8 cellular contexts compared by ENCODE assay signal in genomic region chr18:31722369-31722957, GRCh38. TPM values are rescaled to one million over a fixed set of nuclear protein-coding genes. Genes with fewer than 3 reads are reported as not detected.
DNase-seq lines count a peak whose midpoint lies in the region; ATAC-seq, FAIRE-seq and TF ChIP-seq lines count a peak whose summit lies in the region.

No MANE protein-coding gene starts in this region.

- H3K4me3 ChIP-seq in tibial artery: no peak overlapping the region

- H3K4me1 ChIP-seq in tibial artery: peaks cover 0 to 16% (median 7%) of the 10 kb centered on the region in 4 donors

- no peaks in the 10 kb centered on the region for H3K36me3 Mint-ChIP-seq in activated T-helper 17 cell treated with anti-CD3 and anti-CD28 coated beads, Interleukin-2, amount 50 U/mL, for 72 hours (ENCODE audit: low read depth)
- H3K36me3 Mint-ChIP-seq in osteocyte (ENCODE audit: unreplicated experiment): no peaks in the 10 kb centered on the region

- H3K36me3 ChIP-seq in tibial artery: no peaks in the 10 kb centered on the region

- no peaks in the 10 kb centered on the region for H3K9me3 ChIP-seq in tibial artery

- no peaks in the 10 kb centered on the region for H3K27me3 ChIP-seq in tibial artery

- no peak overlapping the region for H3K27ac ChIP-seq in tibial artery

- peaks cover 7% of the 10 kb centered on the region for H3K9me3 Mint-ChIP-seq in activated T-helper 17 cell treated with anti-CD3 and anti-CD28 coated beads, Interleukin-2, amount 50 U/mL, for 72 hours
- H3K9me3 Mint-ChIP-seq in osteocyte (ENCODE audit: unreplicated experiment): no peaks in the 10 kb centered on the region

- ATAC-seq in GM21825 (IDR thresholded peaks at IDR 0.05; ENCODE audit: unreplicated experiment): peak; percentile 88
- peak; percentile 91 for ATAC-seq in activated T-helper 17 cell treated with anti-CD3 and anti-CD28 coated beads, Interleukin-2, amount 50 U/mL, for 72 hours (replicated peaks)

- H3K4me3 Mint-ChIP-seq in activated T-helper 17 cell treated with anti-CD3 and anti-CD28 coated beads, Interleukin-2, amount 50 U/mL, for 72 hours: no peak overlapping the region
- H3K4me3 Mint-ChIP-seq in osteocyte (ENCODE audit: unreplicated experiment): no peak overlapping the region

- intact Hi-C loops in tibial artery (cut with DNase I; ENCODE audit: low total_unique reads): no loop called here

- no peak overlapping the region for H3K27ac Mint-ChIP-seq in activated T-helper 17 cell treated with anti-CD3 and anti-CD28 coated beads, Interleukin-2, amount 50 U/mL, for 72 hours
- no peak overlapping the region for H3K27ac Mint-ChIP-seq in osteocyte (ENCODE audit: unreplicated experiment)

- H3K27me3 Mint-ChIP-seq in activated T-helper 17 cell treated with anti-CD3 and anti-CD28 coated beads, Interleukin-2, amount 50 U/mL, for 72 hours: peaks cover 15% of the 10 kb centered on the region
- peaks cover 4% of the 10 kb centered on the region for H3K27me3 Mint-ChIP-seq in osteocyte (ENCODE audit: unreplicated experiment)

- TF ChIP-seq CTCF in osteocyte (IDR thresholded peaks at IDR 0.05) (peak; percentile 91), tibial artery (IDR thresholded peaks at IDR 0.05) (peak; percentile 58 to 77)

- FAIRE-seq in G401.6 (lab: Jason Lieb, UNC) (peak; percentile 70), RCC 7860 (lab: Jason Lieb, UNC) (no peak)

- peak; percentile 88 for DNase-seq in KG1 (lab: John Stamatoyannopoulos, UW)
- DNase-seq in RCC 7860 (ENCODE audit: low spot score): peak; percentile 38
- peak; percentile 84 for DNase-seq in foreskin melanocyte
- peak; percentile 91 for DNase-seq in osteocyte (ENCODE audit: extremely low spot score, unreplicated experiment)
- peak; percentile 79 to 85 for DNase-seq in tibial artery

- H3K4me1 Mint-ChIP-seq in activated T-helper 17 cell treated with anti-CD3 and anti-CD28 coated beads, Interleukin-2, amount 50 U/mL, for 72 hours: no peaks in the 10 kb centered on the region
- no peaks in the 10 kb centered on the region for H3K4me1 Mint-ChIP-seq in osteocyte (ENCODE audit: unreplicated experiment)

RNA-seq across cellular contexts. Expression of gene B4GALT6, which starts 38.1 kb away (rescaled TPM):
- total RNA-seq in activated T-helper 17 cell treated with anti-CD3 and anti-CD28 coated beads, Interleukin-2, amount 50 U/mL, for 72 hours: 1 to 10 TPM in 1 of 2 donors, under 1 TPM in 1; 0.52 to 1.8 TPM
- 13.9 and 14.4 TPM in 2 replicates for total RNA-seq in osteocyte

RNA-seq across cellular contexts. Expression of gene SLC25A52, which starts 38.2 kb away (rescaled TPM):
- total RNA-seq in activated T-helper 17 cell treated with anti-CD3 and anti-CD28 coated beads, Interleukin-2, amount 50 U/mL, for 72 hours: not detected
- not detected in 2 replicates for total RNA-seq in osteocyte

Comparison
In these comparisons a context has a peak if more than half of its experiments do, and no peak if none do; other contexts are left out.
1. DNase-seq: peak in every context shown above with its lines; median percentile 91 in osteocyte; 88 in KG1; 84 in foreskin melanocyte; 82 in tibial artery; 38 in RCC 7860.